In genomic region chr20:50918403-50918802, GRCh38 we compare ENCODE assay signal across 13 cellular contexts. TPM values are rescaled to one million over a fixed set of nuclear protein-coding genes. Genes with fewer than 3 reads are reported as not detected.
DNase-seq lines count a peak whose midpoint lies in the region; ATAC-seq, FAIRE-seq and TF ChIP-seq lines count a peak whose summit lies in the region.
"Had no signal": no experiment of that assay in that cellular context is flagged by ENCODE, and none has a peak within 500 bp of the region (broad histone marks: within the 10 kb centered on the region; RNA-seq: fewer than 3 reads in every experiment).

No MANE protein-coding gene starts in this region.

- peaks cover 95% of the 10 kb centered on the region for H3K79me2 ChIP-seq in HepG2 (ENCODE audit: insufficient read depth, low read length)

- in situ Hi-C loops in HepG2 (cut with HindIII; ENCODE audit: extremely low pct_ligation_motif_present, low pct_unique_long_range_greater_than_20kb): no loop called here

- H3K9ac ChIP-seq in HepG2 (ENCODE audit: insufficient read depth, low read depth, low read length): no peak overlapping the region

- peaks cover 20% of the 10 kb centered on the region for H3K36me3 Mint-ChIP-seq in WTC11

- TF ChIP-seq RAD21 in HepG2 (CRISPR knock-in tag; IDR thresholded peaks at IDR 0.05): no peak

- no peaks in the 10 kb centered on the region for H3K27me3 Mint-ChIP-seq in WTC11 (ENCODE audit: low read depth)

- H3K9me3 Mint-ChIP-seq in WTC11: no peaks in the 10 kb centered on the region

- H3K27ac Mint-ChIP-seq in WTC11: peak overlapping the region; percentile 78; the same call in 1 of the 2 replicates

- intact Hi-C loops in HepG2 (cut with micrococcal nuclease; ENCODE audit: unreplicated experiment) (no loop called here), right lobe of liver (cut with DNase I) (no loop called here), posterior vena cava (cut with DNase I) (no loop called here)

- peaks cover 71% of the 10 kb centered on the region for H4K20me1 ChIP-seq in HepG2 (ENCODE audit: insufficient read depth, low read length)

- POLR2A ChIA-PET in HepG2 (lab: Yijun Ruan, JAX): no interaction called here
- POLR2A ChIA-PET in WTC11 (lab: Charles Lee): no interaction called here

- no peaks in the 10 kb centered on the region for H3K27me3 ChIP-seq in HepG2 (ENCODE audit: control insufficient read depth in 1 of 2, insufficient read depth in 2 of 2, low read length in 2 of 2)
- no peaks in the 10 kb centered on the region for H3K27me3 ChIP-seq in right lobe of liver
- H3K27me3 ChIP-seq: BE2C had no signal

- no peak for DNase-seq in HepG2 (ENCODE audit: low spot score)
- DNase-seq in right lobe of liver: no peak
- no peak for DNase-seq in WTC11 (ENCODE audit: low spot score)
- peak; percentile 76 for DNase-seq in fibroblast of the aortic adventitia (ENCODE audit: low read depth)
- DNase-seq in posterior vena cava (ENCODE audit: low spot score): no peak
- DNase-seq in GDM1 (lab: John Stamatoyannopoulos, UW): no peak
- DNase-seq: aorta, BE2C, GF-D8, islet precursor cell had no signal

- no peaks in the 10 kb centered on the region for H3K4me1 ChIP-seq in HepG2 (ENCODE audit: insufficient read depth, low read length)
- peaks cover 0 to 33% (median 5%) of the 10 kb centered on the region in 4 donors for H3K4me1 ChIP-seq in right lobe of liver

- 94% methylated on average over 3 of the region's 3 CpGs for WGBS in HepG2 (ENCODE audit: low lambda C conversion rate)
- 55% methylated on average over 3 of the region's 3 CpGs for WGBS in right lobe of liver (ENCODE audit: insufficient coverage, low coverage, low lambda C conversion rate, missing lambda C conversion rate)

- TF ChIP-seq CTCF in HepG2 (CRISPR knock-in tag; IDR thresholded peaks at IDR 0.05) (no peak), right lobe of liver (IDR thresholded peaks at IDR 0.05) (no peak), WTC11 (IDR thresholded peaks at IDR 0.05) (no peak), fibroblast of the aortic adventitia (IDR thresholded peaks at IDR 0.05; ENCODE audit: insufficient read depth, low read length) (no peak)

- no peak for FAIRE-seq in HepG2 (lab: Jason Lieb, UNC)
- FAIRE-seq: RCC 7860 had no signal

- ATAC-seq in HepG2 (no peak), right lobe of liver (no peak), WTC11 (no peak), HG03442 (IDR thresholded peaks at IDR 0.05; ENCODE audit: unreplicated experiment) (no peak), HG03139 (IDR thresholded peaks at IDR 0.05; ENCODE audit: unreplicated experiment) (no peak)

- H3K4me2 ChIP-seq in HepG2 (ENCODE audit: low read depth, low read length): no peak overlapping the region

- H3K4me3 Mint-ChIP-seq in WTC11: no peak overlapping the region

- H2AFZ ChIP-seq in HepG2 (ENCODE audit: low read length): no peak overlapping the region

- H3K27ac ChIP-seq in HepG2 (ENCODE audit: extremely low read length, insufficient read depth, low read length) (no peak overlapping the region), right lobe of liver (no peak overlapping the region)

- CTCF ChIA-PET in HepG2 (lab: Yijun Ruan, JAX; ENCODE audit: low intra/inter-chr PET ratio, low total read pairs) (no interaction called here), WTC11 (lab: Charles Lee) (interaction anchor here (1.3 to 2.6 kb wide), 2 partner anchors 11 to 124 kb away, joined by 5 to 17 read pairs; partner anchors contain the start of gene BCAS4)

- H3K9me3 ChIP-seq in HepG2 (ENCODE audit: low read length) (no peaks in the 10 kb centered on the region), right lobe of liver (no peaks in the 10 kb centered on the region)
- H3K9me3 ChIP-seq: BE2C had no signal

- TF ChIP-seq EP300 in HepG2 (IDR thresholded peaks at IDR 0.05; ENCODE audit: low read depth in 2 of 2, low read length in 2 of 2) (no peak), HepG2 (CRISPR knock-in tag; IDR thresholded peaks at IDR 0.05; ENCODE audit: borderline replicate concordance) (no peak)

- TF ChIP-seq POLR2A in HepG2 (IDR thresholded peaks at IDR 0.05; ENCODE audit: insufficient read depth in 1 of 2, low read depth in 2 of 2, low read length in 2 of 2): no peak
- no peak for TF ChIP-seq POLR2A in right lobe of liver (IDR thresholded peaks at IDR 0.05)

- H3K36me3 ChIP-seq in HepG2 (replicated peaks in 1 of 2; ENCODE audit: control insufficient read depth in 1 of 2, insufficient read depth in 2 of 2, low read length in 2 of 2) (peaks cover 7 to 41% of the 10 kb centered on the region in 2 experiments), right lobe of liver (peaks cover 0 to 5% (median 0%) of the 10 kb centered on the region in 4 donors)

- peaks cover 81% of the 10 kb centered on the region for H3K4me1 Mint-ChIP-seq in WTC11

- H3K4me3 ChIP-seq in HepG2 (replicated peaks in 1 of 3; ENCODE audit: insufficient read depth in 1 of 3, low read depth in 2 of 3, low read length in 3 of 3) (no peak overlapping the region), right lobe of liver (no peak overlapping the region), fibroblast of the aortic adventitia (ENCODE audit: low read depth, low read length) (no peak overlapping the region)

- TSS peak; percentile 1 for BruUV-seq in HepG2 (replicated peaks; lab: Mats Ljungman, UMichigan)

RNA-seq across cellular contexts. Expression of gene ADNP, which starts 12.8 kb away (rescaled TPM):
- total RNA-seq in HepG2 (2016; rRNA removed; fragmentation: Illumina TruSeq; extraction: Trizol): 21.5 and 60.7 TPM in 2 replicates
- 3.6 and 4.4 TPM in 2 replicates for total RNA-seq in HepG2 (2016; cell fraction: cytosol; rRNA removed; fragmentation: Illumina TruSeq; extraction: Trizol; ENCODE audit: low read depth)
- 17.8 and 59.9 TPM in 2 replicates for total RNA-seq in HepG2 (2016; cell fraction: insoluble cytoplasmic fraction; rRNA removed; fragmentation: Illumina TruSeq; extraction: Trizol)
- 20.1 and 20.5 TPM in 2 replicates for total RNA-seq in HepG2 (2016; cell fraction: membrane; rRNA removed; fragmentation: Illumina TruSeq; extraction: Trizol)
- total RNA-seq in HepG2 (2016; cell fraction: nucleus; rRNA removed; fragmentation: Illumina TruSeq; extraction: Trizol): 51.3 and 55.1 TPM in 2 replicates
- polyA plus RNA-seq in HepG2 (2011; rRNA removed): 21.0 and 22.3 TPM in 2 replicates
- polyA plus RNA-seq in HepG2 (2011; cell fraction: cytosol; rRNA removed): 11.3 and 19.3 TPM in 2 replicates
- polyA plus RNA-seq in HepG2 (2011; cell fraction: nucleus; rRNA removed): 30.4 and 32.5 TPM in 2 replicates
- 45.9 and 50.4 TPM in 2 replicates for polyA plus RNA-seq in HepG2 (2012)
- polyA plus RNA-seq in HepG2 (2016; cell fraction: cytosol; fragmentation: Illumina TruSeq; extraction: Trizol; ENCODE audit: low read depth): 2.9 and 3.3 TPM in 2 replicates
- polyA plus RNA-seq in HepG2 (2016; cell fraction: insoluble cytoplasmic fraction; fragmentation: Illumina TruSeq; extraction: Trizol; ENCODE audit: low read depth): 57.9 and 63.1 TPM in 2 replicates
- 8.8 and 9.4 TPM in 2 replicates for polyA plus RNA-seq in HepG2 (2016; cell fraction: membrane; fragmentation: Illumina TruSeq; extraction: Trizol; ENCODE audit: low read depth)
- polyA plus RNA-seq in HepG2 (2016; cell fraction: nucleus; fragmentation: Illumina TruSeq; extraction: Trizol; ENCODE audit: insufficient read depth, low read depth): 78.5 and 79.2 TPM in 2 replicates
- polyA minus RNA-seq in HepG2 (2011; rRNA and poly(A)+ RNA removed; ENCODE audit: low replicate concordance): 22.3 and 32.8 TPM in 2 replicates
- 29.7 and 42.9 TPM in 2 replicates for polyA minus RNA-seq in HepG2 (2011; cell fraction: cytosol; rRNA and poly(A)+ RNA removed)
- polyA minus RNA-seq in HepG2 (2011; cell fraction: nucleus; rRNA and poly(A)+ RNA removed): 74.0 and 91.4 TPM in 2 replicates
- total RNA-seq in right lobe of liver: 10 to 100 TPM; 19.8 to 25.9 (median 23.1) TPM
- 106 to 116 TPM (median 109 TPM) in 3 replicates for total RNA-seq in WTC11 (2021)
- 31.2 and 35.4 TPM in 2 replicates for total RNA-seq in fibroblast of the aortic adventitia (ENCODE audit: low replicate concordance)
- total RNA-seq in posterior vena cava: 10 to 100 TPM; 42.2 to 48.1 TPM

RNA-seq across cellular contexts. Expression of gene DPM1, which starts 39.9 kb away (rescaled TPM):
- total RNA-seq in HepG2 (2016; rRNA removed; fragmentation: Illumina TruSeq; extraction: Trizol) (161 and 187 TPM in 2 replicates), right lobe of liver (10 to 100 TPM; 16.6 to 40.4 (median 21.2) TPM), WTC11 (2021) (50.0 to 57.8 TPM (median 50.4 TPM) in 3 replicates), fibroblast of the aortic adventitia (ENCODE audit: low replicate concordance) (52.3 and 70.8 TPM in 2 replicates), posterior vena cava (10 to 100 TPM; 31.6 to 35.7 TPM)
- 32.3 and 33.7 TPM in 2 replicates for total RNA-seq in HepG2 (2016; cell fraction: cytosol; rRNA removed; fragmentation: Illumina TruSeq; extraction: Trizol; ENCODE audit: low read depth)
- total RNA-seq in HepG2 (2016; cell fraction: insoluble cytoplasmic fraction; rRNA removed; fragmentation: Illumina TruSeq; extraction: Trizol): 167 and 188 TPM in 2 replicates
- 30.4 and 39.3 TPM in 2 replicates for total RNA-seq in HepG2 (2016; cell fraction: membrane; rRNA removed; fragmentation: Illumina TruSeq; extraction: Trizol)
- total RNA-seq in HepG2 (2016; cell fraction: nucleus; rRNA removed; fragmentation: Illumina TruSeq; extraction: Trizol): 102 and 109 TPM in 2 replicates
- polyA plus RNA-seq in HepG2 (2011; rRNA removed): 75.7 and 83.2 TPM in 2 replicates
- polyA plus RNA-seq in HepG2 (2011; cell fraction: cytosol; rRNA removed): 67.0 and 87.1 TPM in 2 replicates
- polyA plus RNA-seq in HepG2 (2011; cell fraction: nucleus; rRNA removed): 40.6 and 43.3 TPM in 2 replicates
- 92.8 and 103 TPM in 2 replicates for polyA plus RNA-seq in HepG2 (2012)
- polyA plus RNA-seq in HepG2 (2016; cell fraction: cytosol; fragmentation: Illumina TruSeq; extraction: Trizol; ENCODE audit: low read depth): 19.8 and 20.9 TPM in 2 replicates
- polyA plus RNA-seq in HepG2 (2016; cell fraction: insoluble cytoplasmic fraction; fragmentation: Illumina TruSeq; extraction: Trizol; ENCODE audit: low read depth): 215 and 249 TPM in 2 replicates
- polyA plus RNA-seq in HepG2 (2016; cell fraction: membrane; fragmentation: Illumina TruSeq; extraction: Trizol; ENCODE audit: low read depth): 27.9 and 30.1 TPM in 2 replicates
- 177 and 193 TPM in 2 replicates for polyA plus RNA-seq in HepG2 (2016; cell fraction: nucleus; fragmentation: Illumina TruSeq; extraction: Trizol; ENCODE audit: insufficient read depth, low read depth)
- polyA minus RNA-seq in HepG2 (2011; rRNA and poly(A)+ RNA removed; ENCODE audit: low replicate concordance): 23.1 and 28.4 TPM in 2 replicates
- polyA minus RNA-seq in HepG2 (2011; cell fraction: cytosol; rRNA and poly(A)+ RNA removed): 38.3 and 41.9 TPM in 2 replicates
- 49.6 and 51.1 TPM in 2 replicates for polyA minus RNA-seq in HepG2 (2011; cell fraction: nucleus; rRNA and poly(A)+ RNA removed)

RNA-seq across cellular contexts. Expression of gene MOCS3, which starts 40.2 kb away (rescaled TPM):
- total RNA-seq in HepG2 (2016; rRNA removed; fragmentation: Illumina TruSeq; extraction: Trizol) (8.4 and 9.7 TPM in 2 replicates), right lobe of liver (1 to 10 TPM; 2.3 to 3.2 (median 2.7) TPM), WTC11 (2021) (6.0 to 6.7 TPM (median 6.0 TPM) in 3 replicates), fibroblast of the aortic adventitia (ENCODE audit: low replicate concordance) (3.8 and 7.9 TPM in 2 replicates), posterior vena cava (1 to 10 TPM; 2.7 to 3.5 TPM)
- 1.2 and 1.3 TPM in 2 replicates for total RNA-seq in HepG2 (2016; cell fraction: cytosol; rRNA removed; fragmentation: Illumina TruSeq; extraction: Trizol; ENCODE audit: low read depth)
- total RNA-seq in HepG2 (2016; cell fraction: insoluble cytoplasmic fraction; rRNA removed; fragmentation: Illumina TruSeq; extraction: Trizol): 7.8 and 8.8 TPM in 2 replicates
- 3.7 and 4.2 TPM in 2 replicates for total RNA-seq in HepG2 (2016; cell fraction: membrane; rRNA removed; fragmentation: Illumina TruSeq; extraction: Trizol)
- 5.4 and 5.7 TPM in 2 replicates for total RNA-seq in HepG2 (2016; cell fraction: nucleus; rRNA removed; fragmentation: Illumina TruSeq; extraction: Trizol)
- 3.7 and 4.1 TPM in 2 replicates for polyA plus RNA-seq in HepG2 (2011; rRNA removed)
- polyA plus RNA-seq in HepG2 (2011; cell fraction: cytosol; rRNA removed): 4.0 and 4.1 TPM in 2 replicates
- 2.9 and 3.2 TPM in 2 replicates for polyA plus RNA-seq in HepG2 (2011; cell fraction: nucleus; rRNA removed)
- polyA plus RNA-seq in HepG2 (2012): 2.7 and 3.3 TPM in 2 replicates
- polyA plus RNA-seq in HepG2 (2016; cell fraction: cytosol; fragmentation: Illumina TruSeq; extraction: Trizol; ENCODE audit: low read depth): 0.53 and 0.58 TPM in 2 replicates
- 7.8 and 8.0 TPM in 2 replicates for polyA plus RNA-seq in HepG2 (2016; cell fraction: insoluble cytoplasmic fraction; fragmentation: Illumina TruSeq; extraction: Trizol; ENCODE audit: low read depth)
- polyA plus RNA-seq in HepG2 (2016; cell fraction: membrane; fragmentation: Illumina TruSeq; extraction: Trizol; ENCODE audit: low read depth): 1.7 and 2.1 TPM in 2 replicates
- 4.3 and 4.4 TPM in 2 replicates for polyA plus RNA-seq in HepG2 (2016; cell fraction: nucleus; fragmentation: Illumina TruSeq; extraction: Trizol; ENCODE audit: insufficient read depth, low read depth)
- 14.6 and 20.7 TPM in 2 replicates for polyA minus RNA-seq in HepG2 (2011; rRNA and poly(A)+ RNA removed; ENCODE audit: low replicate concordance)
- polyA minus RNA-seq in HepG2 (2011; cell fraction: cytosol; rRNA and poly(A)+ RNA removed): 6.3 and 6.7 TPM in 2 replicates
- 12.4 and 13.6 TPM in 2 replicates for polyA minus RNA-seq in HepG2 (2011; cell fraction: nucleus; rRNA and poly(A)+ RNA removed)
